9 cellular contexts compared by ENCODE assay signal in the genomic region with DNA sequence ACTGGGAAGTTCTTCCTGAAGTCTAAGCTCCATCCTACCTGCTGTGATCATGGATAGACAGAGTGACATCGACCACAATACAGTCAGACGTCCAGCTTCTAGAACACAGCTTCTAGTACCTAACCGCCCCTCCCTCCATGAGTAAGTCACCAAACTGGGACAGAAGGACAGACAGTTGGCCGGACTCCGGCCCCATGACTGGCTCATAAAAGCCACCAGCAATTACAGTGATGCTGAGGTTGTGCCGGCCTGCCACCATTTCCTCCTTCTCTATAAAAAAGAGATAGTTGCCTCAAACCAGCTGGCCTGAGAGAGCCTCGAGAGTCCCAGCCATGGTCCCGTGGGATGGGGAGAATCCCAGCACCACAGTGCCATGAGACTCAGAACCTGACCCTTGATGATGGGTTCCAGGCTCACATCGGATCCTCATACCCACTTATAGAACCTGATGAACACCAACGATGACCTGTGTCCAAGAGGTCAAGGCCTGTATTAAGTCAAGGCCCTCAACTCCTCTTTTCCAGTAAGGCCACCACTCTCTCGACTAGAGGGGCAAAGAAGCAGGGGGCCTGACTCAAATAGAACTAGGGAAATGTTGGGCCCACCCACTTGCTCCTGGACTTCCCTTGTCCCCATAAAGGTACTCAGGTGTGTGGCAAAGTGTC. TPM values are rescaled to one million over a fixed set of nuclear protein-coding genes. Genes with fewer than 3 reads are reported as not detected.
A peak's percentile ranks its signal among the peaks of the same experiment; 100 is the strongest.
DNase-seq lines count a peak whose midpoint lies in the region; ATAC-seq and TF ChIP-seq lines count a peak whose summit lies in the region.
"Had no signal": no experiment of that assay in that cellular context is flagged by ENCODE, and none has a peak within 500 bp of the region (broad histone marks: within the 10 kb centered on the region; RNA-seq: fewer than 3 reads in every experiment).

No MANE protein-coding gene starts in this region.

- H3K4me3 Mint-ChIP-seq in stimulated activated naive CD8-positive, alpha-beta T cell treated with anti-CD3 and anti-CD28 coated beads, Interleukin-15, Interleukin-2, amounts not matched to agents 100 ng/mL and 50 ng/mL, for 24 hours: peak overlapping the region; percentile 88
- peak overlapping the region; percentile 89 for H3K4me3 Mint-ChIP-seq in chondrocyte (ENCODE audit: unreplicated experiment)
- H3K4me3 Mint-ChIP-seq in naive thymus-derived CD4-positive, alpha-beta T cell: peak overlapping the region; percentile 17 to 97 (median 92)

- H3K4me1 Mint-ChIP-seq in stimulated activated naive CD8-positive, alpha-beta T cell treated with anti-CD3 and anti-CD28 coated beads, Interleukin-15, Interleukin-2, amounts not matched to agents 100 ng/mL and 50 ng/mL, for 24 hours (ENCODE audit: low read depth): peaks cover 80% of the 10 kb centered on the region
- H3K4me1 Mint-ChIP-seq in chondrocyte (ENCODE audit: low read depth): peaks cover 77% of the 10 kb centered on the region
- H3K4me1 Mint-ChIP-seq in naive thymus-derived CD4-positive, alpha-beta T cell: peaks cover 53 to 77% (median 73%) of the 10 kb centered on the region in 7 donors

- TF ChIP-seq CTCF in chondrocyte (IDR thresholded peaks at IDR 0.05): no peak

- H3K27me3 Mint-ChIP-seq in stimulated activated naive CD8-positive, alpha-beta T cell treated with anti-CD3 and anti-CD28 coated beads, Interleukin-15, Interleukin-2, amounts not matched to agents 100 ng/mL and 50 ng/mL, for 24 hours: no peaks in the 10 kb centered on the region
- H3K27me3 Mint-ChIP-seq in chondrocyte (ENCODE audit: low read depth): no peaks in the 10 kb centered on the region
- no peaks in the 10 kb centered on the region for H3K27me3 Mint-ChIP-seq in naive thymus-derived CD4-positive, alpha-beta T cell

- H3K4me3 ChIP-seq in naive thymus-derived CD4-positive, alpha-beta T cell (ENCODE audit: low read length): no peak overlapping the region
- H3K4me3 ChIP-seq: SK-N-MC had no signal

- no peaks in the 10 kb centered on the region for H3K9me3 Mint-ChIP-seq in stimulated activated naive CD8-positive, alpha-beta T cell treated with anti-CD3 and anti-CD28 coated beads, Interleukin-15, Interleukin-2, amounts not matched to agents 100 ng/mL and 50 ng/mL, for 24 hours
- H3K9me3 Mint-ChIP-seq in chondrocyte (ENCODE audit: low read depth): no peaks in the 10 kb centered on the region
- H3K9me3 Mint-ChIP-seq in naive thymus-derived CD4-positive, alpha-beta T cell: peaks cover 0 to 1% (median 0%) of the 10 kb centered on the region in 11 donors

- CTCF ChIA-PET in naive thymus-derived CD4-positive, alpha-beta T cell (lab: Charles Lee): interaction anchor here (0.9 kb wide), 2 partner anchors 16 to 130 kb away, joined by 3 read pairs; no protein-coding TSS in a partner anchor

- H3K4me1 ChIP-seq in naive thymus-derived CD4-positive, alpha-beta T cell (ENCODE audit: control insufficient read depth in 2 of 2, insufficient read depth in 2 of 2, low read length in 2 of 2): peaks cover 73 to 74% of the 10 kb centered on the region in 2 donors

- peak overlapping the region; percentile 9 for H3K27ac ChIP-seq in naive thymus-derived CD4-positive, alpha-beta T cell (ENCODE audit: low read depth, low read length)
- H3K27ac ChIP-seq: SK-N-MC had no signal

- no peak for ATAC-seq in stimulated activated naive CD8-positive, alpha-beta T cell treated with anti-CD3 and anti-CD28 coated beads, Interleukin-15, Interleukin-2, amounts not matched to agents 100 U/mL and 50 U/mL, for 24 hours
- no peak for ATAC-seq in naive thymus-derived CD4-positive, alpha-beta T cell
- no peak for ATAC-seq in HG03469 (IDR thresholded peaks at IDR 0.05; ENCODE audit: unreplicated experiment)
- no peak for ATAC-seq in GM21447 (IDR thresholded peaks at IDR 0.05; ENCODE audit: unreplicated experiment)

- H3K9me3 ChIP-seq in naive thymus-derived CD4-positive, alpha-beta T cell (ENCODE audit: control insufficient read depth in 2 of 3, low read length in 3 of 3): no peaks in the 10 kb centered on the region

- peaks cover 0 to 6% (median 4%) of the 10 kb centered on the region in 3 experiments for H3K36me3 ChIP-seq in naive thymus-derived CD4-positive, alpha-beta T cell (ENCODE audit: control insufficient read depth in 2 of 3, insufficient read depth in 3 of 3, low read length in 3 of 3)

- POLR2A ChIA-PET in naive thymus-derived CD4-positive, alpha-beta T cell (lab: Charles Lee): interaction anchor here (0.7 to 14.4 kb wide), 5 partner anchors 8 to 242 kb away, joined by 3 to 256 read pairs (median 9); no protein-coding TSS in a partner anchor

- no peaks in the 10 kb centered on the region for H3K27me3 ChIP-seq in naive thymus-derived CD4-positive, alpha-beta T cell (ENCODE audit: control insufficient read depth in 2 of 2, insufficient read depth in 2 of 2, low read length in 2 of 2)

- H3K36me3 Mint-ChIP-seq in stimulated activated naive CD8-positive, alpha-beta T cell treated with anti-CD3 and anti-CD28 coated beads, Interleukin-15, Interleukin-2, amounts not matched to agents 100 ng/mL and 50 ng/mL, for 24 hours (ENCODE audit: low read depth): peaks cover 10% of the 10 kb centered on the region
- peaks cover 1% of the 10 kb centered on the region for H3K36me3 Mint-ChIP-seq in chondrocyte (ENCODE audit: low read depth)
- H3K36me3 Mint-ChIP-seq in naive thymus-derived CD4-positive, alpha-beta T cell: peaks cover 4 to 14% (median 5%) of the 10 kb centered on the region in 5 donors

- DNase-seq in stimulated activated naive CD8-positive, alpha-beta T cell treated with anti-CD3 and anti-CD28 coated beads, Interleukin-15, Interleukin-2, amounts not matched to agents 100 U/mL and 50 U/mL, for 24 hours: no peak
- peak; percentile 49 for DNase-seq in chondrocyte (ENCODE audit: low spot score)
- DNase-seq in naive thymus-derived CD4-positive, alpha-beta T cell: no peak
- DNase-seq in hippocampal formation (lab: John Stamatoyannopoulos, UW): no peak
- DNase-seq in NCI-H774 (lab: John Stamatoyannopoulos, UW): no peak

- intact Hi-C loops in naive thymus-derived CD4-positive, alpha-beta T cell (cut with micrococcal nuclease): no loop called here

- peak overlapping the region; percentile 67 for H3K27ac Mint-ChIP-seq in stimulated activated naive CD8-positive, alpha-beta T cell treated with anti-CD3 and anti-CD28 coated beads, Interleukin-15, Interleukin-2, amounts not matched to agents 100 ng/mL and 50 ng/mL, for 24 hours
- H3K27ac Mint-ChIP-seq in chondrocyte (ENCODE audit: unreplicated experiment): peak overlapping the region; percentile 79
- H3K27ac Mint-ChIP-seq in naive thymus-derived CD4-positive, alpha-beta T cell: peak overlapping the region in 8 of 9 donors; percentile 74 to 100 (median 85)

RNA-seq across cellular contexts. Expression of a gene that starts 3.4 kb away (rescaled TPM):
- 42.3 to 64.7 TPM (median 62.0 TPM) in 3 replicates for total RNA-seq in chondrocyte
- 100 to 1,000 TPM in 2 of 5 experiments, 10 to 100 TPM in 3; 48.1 to 190 (median 67.7) TPM for total RNA-seq in naive thymus-derived CD4-positive, alpha-beta T cell
- 10 to 100 TPM in 1 of 2 donors, 1 to 10 TPM in 1; 4.5 to 10.0 TPM for polyA plus RNA-seq in naive thymus-derived CD4-positive, alpha-beta T cell
